30 cellular contexts compared by ENCODE assay signal in the genomic region with DNA sequence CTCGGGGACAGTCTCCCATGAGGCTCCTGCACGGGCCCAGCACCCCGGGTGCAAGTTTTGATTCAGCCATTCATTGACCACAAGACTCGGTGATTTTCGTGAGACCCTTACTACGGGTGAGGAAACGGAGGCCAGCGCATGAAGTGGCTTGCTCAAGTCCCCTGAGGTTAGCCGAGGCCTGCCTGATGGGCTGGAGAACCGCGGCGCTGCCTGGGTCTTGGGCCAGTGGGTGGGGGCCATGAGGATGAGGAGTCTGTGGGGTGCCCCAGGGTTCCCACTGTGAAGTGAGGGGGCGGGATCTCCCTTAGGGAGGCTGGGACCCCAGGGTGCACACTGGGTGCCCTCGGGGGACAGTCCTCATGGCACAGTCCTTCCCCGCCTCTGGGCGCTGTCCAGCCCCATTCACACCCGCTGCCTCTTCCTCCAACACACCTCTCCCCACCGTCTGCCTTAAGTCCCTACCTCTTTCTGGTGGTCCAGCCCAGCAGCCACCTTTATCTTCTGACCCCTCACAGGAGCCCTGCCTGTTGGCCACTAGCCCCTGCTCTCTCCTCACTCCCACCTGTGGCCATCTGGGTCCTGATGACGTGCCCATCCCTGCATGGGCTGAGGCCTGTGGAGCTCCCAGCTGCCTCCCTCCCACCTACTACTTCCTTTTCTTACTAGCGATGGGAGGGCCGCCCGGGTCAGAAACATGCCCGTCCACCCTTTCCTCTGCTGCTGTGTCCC. TPM values are rescaled to one million over a fixed set of nuclear protein-coding genes. Genes with fewer than 3 reads are reported as not detected.
"Had no signal": no experiment of that assay in that cellular context is flagged by ENCODE, and none has a peak within 500 bp of the region (broad histone marks: within the 10 kb centered on the region; RNA-seq: fewer than 3 reads in every experiment).

No MANE protein-coding gene starts in this region.

- H3K27me3 ChIP-seq: ovary had no signal

- H3K79me2 ChIP-seq: hepatocyte had no signal

- H3K9me3 ChIP-seq: gastrocnemius medialis, heart left ventricle, left lung, mucosa of descending colon, ovary, psoas muscle, sigmoid colon, stomach, thyroid gland, vagina had no signal

- DNase-seq: effector CD8-positive, alpha-beta T cell; endodermal cell; foreskin fibroblast; gastrocnemius medialis; heart left ventricle; left cardiac atrium; left lung; mesenchymal stem cell; mucosa of descending colon; naive B cell; occipital lobe; ovary; posterior cingulate gyrus; psoas muscle; sigmoid colon; stimulated activated CD4-positive, alpha-beta T cell treated with anti-CD3 and anti-CD28 coated beads, Interleukin-2, amount 100 ng/mL, for 24 hours; stimulated activated CD4-positive, alpha-beta T cell treated with anti-CD3 and anti-CD28 coated beads, Interleukin-4, amount 100 ng/mL, for 24 hours; stimulated activated naive CD4-positive, alpha-beta T cell treated with Interleukin-2 at 50 U/mL for 16 hours; stomach; thyroid gland; trophoblast cell had no signal

- H3K9me3 Mint-ChIP-seq: dendritic cell treated with granulocyte-macrophage colony-stimulating factor and Interleukin-4, amounts not matched to agents 40 ng/mL and 50 ng/mL, for 4 days; endodermal cell; mesothelial cell of epicardium; natural killer cell treated with Interleukin-12 subunit alpha and Interleukin-12 subunit beta and Interleukin-15 and Interleukin-18, amount 100 ng/mL, for 72 hours; stimulated activated effector memory CD8-positive, alpha-beta T cell treated with anti-CD3 and anti-CD28 coated beads, Interleukin-12 subunit alpha, Interleukin-12 subunit beta, amount 100 ng/mL, for 72 hours had no signal

- H3K4me3 ChIP-seq: gastrocnemius medialis, heart left ventricle, hepatocyte, left lung, mucosa of descending colon, ovary, psoas muscle, sigmoid colon, stomach, thyroid gland, vagina had no signal

- H3K27ac Mint-ChIP-seq: dendritic cell treated with granulocyte-macrophage colony-stimulating factor and Interleukin-4, amounts not matched to agents 40 ng/mL and 50 ng/mL, for 4 days; endodermal cell; mesothelial cell of epicardium; natural killer cell treated with Interleukin-12 subunit alpha and Interleukin-12 subunit beta and Interleukin-15 and Interleukin-18, amount 100 ng/mL, for 72 hours; stimulated activated effector memory CD8-positive, alpha-beta T cell treated with anti-CD3 and anti-CD28 coated beads, Interleukin-12 subunit alpha, Interleukin-12 subunit beta, amount 100 ng/mL, for 72 hours had no signal

- H3K27ac ChIP-seq: epithelial cell of prostate, gastrocnemius medialis, heart left ventricle, hepatocyte, left lung, ovary, psoas muscle, sigmoid colon, stomach, thyroid gland, vagina had no signal

- ATAC-seq: esophagus mucosa; gastrocnemius medialis; heart left ventricle; left cardiac atrium; left lung; mucosa of descending colon; natural killer cell treated with Interleukin-12 subunit alpha and Interleukin-12 subunit beta and Interleukin-15 and Interleukin-18, amount 100 ng/mL, for 72 hours; psoas muscle; right cardiac atrium; stimulated activated effector memory CD8-positive, alpha-beta T cell treated with anti-CD3 and anti-CD28 coated beads, Interleukin-12 subunit alpha, Interleukin-12 subunit beta, amount 100 ng/mL, for 72 hours had no signal

- H3K36me3 Mint-ChIP-seq: mesothelial cell of epicardium; naive B cell; natural killer cell treated with Interleukin-12 subunit alpha and Interleukin-12 subunit beta and Interleukin-15 and Interleukin-18, amount 100 ng/mL, for 72 hours; stimulated activated effector memory CD8-positive, alpha-beta T cell treated with anti-CD3 and anti-CD28 coated beads, Interleukin-12 subunit alpha, Interleukin-12 subunit beta, amount 100 ng/mL, for 72 hours had no signal

- H3K4me3 Mint-ChIP-seq: dendritic cell treated with granulocyte-macrophage colony-stimulating factor and Interleukin-4, amounts not matched to agents 40 ng/mL and 50 ng/mL, for 4 days; endodermal cell; mesothelial cell of epicardium; natural killer cell treated with Interleukin-12 subunit alpha and Interleukin-12 subunit beta and Interleukin-15 and Interleukin-18, amount 100 ng/mL, for 72 hours; stimulated activated effector memory CD8-positive, alpha-beta T cell treated with anti-CD3 and anti-CD28 coated beads, Interleukin-12 subunit alpha, Interleukin-12 subunit beta, amount 100 ng/mL, for 72 hours had no signal

- H3K36me3 ChIP-seq: gastrocnemius medialis, heart left ventricle, left lung, ovary, sigmoid colon, stomach, thyroid gland, vagina had no signal

- H3K4me2 ChIP-seq: hepatocyte had no signal

- H2AFZ ChIP-seq: hepatocyte had no signal

RNA-seq across cellular contexts. Expression of gene BEGAIN, which starts 16.3 kb away (rescaled TPM):
- total RNA-seq: natural killer cell treated with Interleukin-12 subunit alpha and Interleukin-12 subunit beta and Interleukin-15 and Interleukin-18, amount 100 ng/mL, for 72 hours had no signal
